In the genomic region with DNA sequence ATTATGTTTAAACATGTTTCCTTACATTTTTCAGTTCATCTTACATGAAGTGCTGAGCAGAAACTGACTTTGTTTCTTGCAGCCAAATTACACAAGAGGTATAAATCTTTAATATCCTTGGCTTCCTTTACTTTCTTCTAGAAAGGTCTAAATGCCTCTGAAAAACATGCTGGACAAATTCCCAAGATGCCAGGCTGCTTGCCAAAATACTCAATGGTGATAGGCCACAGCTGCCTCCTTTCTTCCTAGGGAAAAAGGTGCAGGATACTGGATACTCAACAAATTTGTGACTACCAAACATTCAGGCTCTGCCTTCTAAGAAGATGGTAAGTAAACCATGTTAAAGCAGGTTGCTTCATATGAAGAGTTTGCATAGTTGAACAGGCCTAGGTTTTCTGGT, we compare ENCODE assay signal across 13 cellular contexts. TPM values are rescaled to one million over a fixed set of nuclear protein-coding genes. Genes with fewer than 3 reads are reported as not detected.
DNase-seq lines count a peak whose midpoint lies in the region; ATAC-seq and TF ChIP-seq lines count a peak whose summit lies in the region.
"Had no signal": no experiment of that assay in that cellular context is flagged by ENCODE, and none has a peak within 500 bp of the region (broad histone marks: within the 10 kb centered on the region; RNA-seq: fewer than 3 reads in every experiment).

No MANE protein-coding gene starts in this region.

- CTCF ChIA-PET in activated CD4-positive, alpha-beta T cell treated with anti-CD3 and anti-CD28 coated beads for 36 hours (lab: Charles Lee) = interaction anchor here (0.6 kb wide), 1 partner anchor 21 kb away, joined by 3 read pairs; no protein-coding TSS in a partner anchor

- no peaks in the 10 kb centered on the region for H3K27me3 ChIP-seq in aorta (ENCODE audit: control insufficient read depth in 1 of 2, insufficient read depth in 2 of 2, low read length in 1 of 2)
- H3K27me3 ChIP-seq: breast epithelium had no signal

- no peak overlapping the region for H3K4me3 ChIP-seq in cardiac fibroblast (replicated peaks in 1 of 2; ENCODE audit: low read depth in 2 of 2, low read length in 2 of 2)
- no peak overlapping the region for H3K4me3 ChIP-seq in aorta (ENCODE audit: low read length in 2 of 2)
- H3K4me3 ChIP-seq: breast epithelium had no signal

- peaks cover 0 to 1% of the 10 kb centered on the region in 2 donors for H3K4me1 ChIP-seq in aorta (ENCODE audit: control insufficient read depth in 1 of 2, insufficient read depth in 2 of 2, low read length in 2 of 2)
- H3K4me1 ChIP-seq: breast epithelium, parathyroid adenoma had no signal

- TF ChIP-seq CTCF in cardiac fibroblast (IDR thresholded peaks at IDR 0.05; ENCODE audit: low read depth, low read length) = no peak

- H3K27ac ChIP-seq in aorta (ENCODE audit: low read depth in 1 of 2, low read length in 2 of 2) = peak overlapping the region in 1 of 2 donors; percentile 28
- H3K27ac ChIP-seq: breast epithelium, parathyroid adenoma had no signal

- H3K36me3 Mint-ChIP-seq in activated CD4-positive, alpha-beta T cell treated with anti-CD3 and anti-CD28 coated beads, Interleukin-2, amount 10 ng/mL, durations not matched to agents 24 days and 14 days (ENCODE audit: low read depth) = no peaks in the 10 kb centered on the region
- H3K36me3 Mint-ChIP-seq in activated CD4-positive, alpha-beta T cell treated with anti-CD3 and anti-CD28 coated beads for 36 hours (ENCODE audit: low read depth) = no peaks in the 10 kb centered on the region
- H3K36me3 Mint-ChIP-seq in activated naive CD8-positive, alpha-beta T cell treated with anti-CD3 and anti-CD28 coated beads, Interleukin-2, amount 50 U/mL, for 24 hours (ENCODE audit: low read depth) = no peaks in the 10 kb centered on the region
- H3K36me3 Mint-ChIP-seq: CD8-positive, alpha-beta T cell had no signal

- peaks cover 5% of the 10 kb centered on the region for H3K27me3 Mint-ChIP-seq in activated CD4-positive, alpha-beta T cell treated with anti-CD3 and anti-CD28 coated beads, Interleukin-2, amount 10 ng/mL, durations not matched to agents 24 days and 14 days
- no peaks in the 10 kb centered on the region for H3K27me3 Mint-ChIP-seq in activated CD4-positive, alpha-beta T cell treated with anti-CD3 and anti-CD28 coated beads for 36 hours
- H3K27me3 Mint-ChIP-seq in activated naive CD8-positive, alpha-beta T cell treated with anti-CD3 and anti-CD28 coated beads, Interleukin-2, amount 50 U/mL, for 24 hours = no peaks in the 10 kb centered on the region

- H3K9me3 ChIP-seq in aorta (ENCODE audit: control insufficient read depth, low read length) = no peaks in the 10 kb centered on the region
- H3K9me3 ChIP-seq: breast epithelium had no signal

- no peak for ATAC-seq in activated CD4-positive, alpha-beta T cell treated with anti-CD3 and anti-CD28 coated beads for 36 hours
- ATAC-seq in aorta (ENCODE audit: low FRiP score) = peak; percentile 24
- ATAC-seq in activated naive CD8-positive, alpha-beta T cell treated with anti-CD3 and anti-CD28 coated beads, Interleukin-2, amount 50 U/mL, for 24 hours = no peak
- ATAC-seq in left colon = no peak
- ATAC-seq: CD8-positive, alpha-beta T cell had no signal

- no peak overlapping the region for H3K27ac Mint-ChIP-seq in activated CD4-positive, alpha-beta T cell treated with anti-CD3 and anti-CD28 coated beads, Interleukin-2, amount 10 ng/mL, durations not matched to agents 24 days and 14 days
- H3K27ac Mint-ChIP-seq in activated CD4-positive, alpha-beta T cell treated with anti-CD3 and anti-CD28 coated beads for 36 hours = no peak overlapping the region
- H3K27ac Mint-ChIP-seq in activated naive CD8-positive, alpha-beta T cell treated with anti-CD3 and anti-CD28 coated beads, Interleukin-2, amount 50 U/mL, for 24 hours = no peak overlapping the region
- H3K27ac Mint-ChIP-seq: CD8-positive, alpha-beta T cell had no signal

- DNase-seq in activated CD4-positive, alpha-beta T cell treated with anti-CD3 and anti-CD28 coated beads, Interleukin-2, amount 10 ng/mL, durations not matched to agents 24 days and 14 days = peak; percentile 43
- DNase-seq in activated CD4-positive, alpha-beta T cell treated with anti-CD3 and anti-CD28 coated beads for 36 hours = no peak
- DNase-seq in cardiac fibroblast (ENCODE audit: low read depth in 2 of 2) (peak; percentile 55 to 91), medulla oblongata (ENCODE audit: extremely low spot score) (peak; percentile 35), aorta (peak in 1 of 2 donors; percentile 69), left colon (no peak)
- no peak for DNase-seq in activated naive CD8-positive, alpha-beta T cell treated with anti-CD3 and anti-CD28 coated beads, Interleukin-2, amount 50 U/mL, for 24 hours
- no peak for DNase-seq in stimulated activated CD4-positive, alpha-beta T cell treated with anti-CD3 and anti-CD28 coated beads, Interleukin-2, amount 100 ng/mL, for 48 hours
- DNase-seq: CD8-positive, alpha-beta T cell; NCI-H1930; NCI-H524 had no signal

- no peaks in the 10 kb centered on the region for H3K36me3 ChIP-seq in aorta (ENCODE audit: control insufficient read depth in 1 of 2, insufficient read depth in 2 of 2, low read length in 1 of 2)
- H3K36me3 ChIP-seq: breast epithelium had no signal

- POLR2A ChIA-PET in activated CD4-positive, alpha-beta T cell treated with anti-CD3 and anti-CD28 coated beads for 36 hours (lab: Charles Lee) = no interaction called here

- H3K9me3 Mint-ChIP-seq in activated CD4-positive, alpha-beta T cell treated with anti-CD3 and anti-CD28 coated beads, Interleukin-2, amount 10 ng/mL, durations not matched to agents 24 days and 14 days = peaks cover 3% of the 10 kb centered on the region
- H3K9me3 Mint-ChIP-seq in activated CD4-positive, alpha-beta T cell treated with anti-CD3 and anti-CD28 coated beads for 36 hours (ENCODE audit: low read depth) = peaks cover under 1% of the 10 kb centered on the region
- no peaks in the 10 kb centered on the region for H3K9me3 Mint-ChIP-seq in activated naive CD8-positive, alpha-beta T cell treated with anti-CD3 and anti-CD28 coated beads, Interleukin-2, amount 50 U/mL, for 24 hours
- H3K9me3 Mint-ChIP-seq: CD8-positive, alpha-beta T cell had no signal

- no peak overlapping the region for H3K4me3 Mint-ChIP-seq in activated CD4-positive, alpha-beta T cell treated with anti-CD3 and anti-CD28 coated beads, Interleukin-2, amount 10 ng/mL, durations not matched to agents 24 days and 14 days
- no peak overlapping the region for H3K4me3 Mint-ChIP-seq in activated CD4-positive, alpha-beta T cell treated with anti-CD3 and anti-CD28 coated beads for 36 hours
- no peak overlapping the region for H3K4me3 Mint-ChIP-seq in activated naive CD8-positive, alpha-beta T cell treated with anti-CD3 and anti-CD28 coated beads, Interleukin-2, amount 50 U/mL, for 24 hours
- H3K4me3 Mint-ChIP-seq: CD8-positive, alpha-beta T cell had no signal

- intact Hi-C loops in activated CD4-positive, alpha-beta T cell treated with anti-CD3 and anti-CD28 coated beads, Interleukin-2, amount 10 ng/mL, durations not matched to agents 24 days and 14 days (cut with micrococcal nuclease) = no loop called here
- intact Hi-C loops in activated CD4-positive, alpha-beta T cell treated with anti-CD3 and anti-CD28 coated beads for 36 hours (cut with DNase I, micrococcal nuclease) = no loop called here
- intact Hi-C loops in aorta (cut with DNase I) (loop anchor here (5.0 to 10.0 kb wide), 3 partner anchors 45 to 513 kb away; no protein-coding TSS in a partner anchor), left colon (cut with DNase I, micrococcal nuclease) (no loop called here)

- peaks cover 4% of the 10 kb centered on the region for H3K4me1 Mint-ChIP-seq in activated CD4-positive, alpha-beta T cell treated with anti-CD3 and anti-CD28 coated beads, Interleukin-2, amount 10 ng/mL, durations not matched to agents 24 days and 14 days
- H3K4me1 Mint-ChIP-seq in activated CD4-positive, alpha-beta T cell treated with anti-CD3 and anti-CD28 coated beads for 36 hours = no peaks in the 10 kb centered on the region
- no peaks in the 10 kb centered on the region for H3K4me1 Mint-ChIP-seq in activated naive CD8-positive, alpha-beta T cell treated with anti-CD3 and anti-CD28 coated beads, Interleukin-2, amount 50 U/mL, for 24 hours

RNA-seq across cellular contexts. Expression of a gene that starts 19.5 kb away (rescaled TPM):
- total RNA-seq in activated CD4-positive, alpha-beta T cell treated with anti-CD3 and anti-CD28 coated beads, Interleukin-2, amount 10 ng/mL, durations not matched to agents 24 days and 14 days = 27.4 and 28.0 TPM in 2 replicates
- total RNA-seq in activated CD4-positive, alpha-beta T cell treated with anti-CD3 and anti-CD28 coated beads for 36 hours = 10 to 100 TPM; 13.3 to 14.0 TPM
- total RNA-seq in aorta (10 to 100 TPM; 67.3 to 91.7 TPM), left colon (10 to 100 TPM; 18.5 to 31.2 TPM)
- 100 to 1,000 TPM in 1 of 2 donors, 10 to 100 TPM in 1; 73.6 to 101 TPM for polyA plus RNA-seq in aorta

Comparison
In these comparisons a context has a peak if more than half of its experiments do, and no peak if none do; other contexts are left out.
1. DNase-seq: peak in activated CD4-positive, alpha-beta T cell treated with anti-CD3 and anti-CD28 coated beads, Interleukin-2, amount 10 ng/mL, durations not matched to agents 24 days and 14 days (single experiment), cardiac fibroblast (2 of 2) and medulla oblongata (single experiment); none in activated CD4-positive, alpha-beta T cell treated with anti-CD3 and anti-CD28 coated beads for 36 hours (single experiment), activated naive CD8-positive, alpha-beta T cell treated with anti-CD3 and anti-CD28 coated beads, Interleukin-2, amount 50 U/mL, for 24 hours (single experiment), left colon (0 of 2) and stimulated activated CD4-positive, alpha-beta T cell treated with anti-CD3 and anti-CD28 coated beads, Interleukin-2, amount 100 ng/mL, for 48 hours (0 of 2).
2. intact Hi-C loops: an anchor here in aorta (5.0 to 10.0 kb wide); none called in activated CD4-positive, alpha-beta T cell treated with anti-CD3 and anti-CD28 coated beads, Interleukin-2, amount 10 ng/mL, durations not matched to agents 24 days and 14 days, activated CD4-positive, alpha-beta T cell treated with anti-CD3 and anti-CD28 coated beads for 36 hours and left colon.